17 cellular contexts compared by ENCODE assay signal in the genomic region with DNA sequence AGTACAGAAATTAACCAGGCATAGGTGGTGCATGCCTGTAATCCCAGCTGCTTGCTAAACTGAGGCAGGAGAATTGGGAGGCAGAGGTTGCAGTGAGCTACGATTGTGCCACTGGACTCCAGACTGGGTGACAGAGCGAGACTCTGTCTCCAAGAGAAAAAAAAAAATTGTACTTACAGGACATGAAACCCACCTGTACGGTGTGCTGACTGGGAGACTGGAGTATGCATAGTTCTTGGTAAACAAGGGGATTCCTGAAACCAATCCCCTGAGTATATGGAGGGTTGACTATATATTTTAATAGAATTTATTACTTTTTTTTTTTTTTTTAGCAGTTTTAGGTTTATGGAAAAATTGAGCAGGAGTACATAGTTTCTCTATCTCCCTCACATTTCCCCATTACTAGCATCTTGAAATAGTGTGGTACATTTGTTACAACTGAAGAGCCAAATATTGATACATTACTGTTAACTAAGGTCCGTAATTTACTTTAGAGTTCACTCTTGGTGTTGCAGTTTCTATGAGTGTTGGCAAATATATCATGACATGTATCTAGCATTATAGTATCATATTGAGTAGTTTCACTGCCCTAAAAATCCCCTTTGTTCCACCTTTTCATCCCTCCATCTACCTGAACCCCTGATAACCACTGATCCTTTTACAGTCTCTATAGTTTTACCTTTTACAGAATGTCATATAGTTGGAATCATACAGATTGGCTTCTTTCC.
DNase-seq lines count a peak whose midpoint lies in the region; ATAC-seq and TF ChIP-seq lines count a peak whose summit lies in the region.
"Had no signal": no experiment of that assay in that cellular context is flagged by ENCODE, and none has a peak within 500 bp of the region (broad histone marks: within the 10 kb centered on the region; RNA-seq: fewer than 3 reads in every experiment).

No MANE protein-coding gene starts in this region.

- H3K4me1 Mint-ChIP-seq in activated T-cell treated with anti-CD3 and anti-CD28 coated beads, Interleukin-2, amount 50 U/mL, for 24 hours (ENCODE audit: low read depth) = peaks cover 73% of the 10 kb centered on the region
- peaks cover 67% of the 10 kb centered on the region for H3K4me1 Mint-ChIP-seq in activated naive CD8-positive, alpha-beta T cell treated with anti-CD3 and anti-CD28 coated beads, Interleukin-2, amount 50 U/mL, for 24 hours
- H3K4me1 Mint-ChIP-seq in stimulated activated effector memory CD8-positive, alpha-beta T cell treated with anti-CD3 and anti-CD28 coated beads, Interleukin-12 subunit alpha, Interleukin-12 subunit beta, amount 100 ng/mL, for 72 hours = peaks cover 45% of the 10 kb centered on the region

- H3K4me3 Mint-ChIP-seq in activated T-cell treated with anti-CD3 and anti-CD28 coated beads, Interleukin-2, amount 50 U/mL, for 24 hours = peak overlapping the region; percentile 11
- no peak overlapping the region for H3K4me3 Mint-ChIP-seq in activated naive CD8-positive, alpha-beta T cell treated with anti-CD3 and anti-CD28 coated beads, Interleukin-2, amount 50 U/mL, for 24 hours
- H3K4me3 Mint-ChIP-seq in stimulated activated effector memory CD8-positive, alpha-beta T cell treated with anti-CD3 and anti-CD28 coated beads, Interleukin-12 subunit alpha, Interleukin-12 subunit beta, amount 100 ng/mL, for 72 hours = no peak overlapping the region
- H3K4me3 Mint-ChIP-seq: HFFc6 had no signal

- no peaks in the 10 kb centered on the region for H3K27me3 Mint-ChIP-seq in activated T-cell treated with anti-CD3 and anti-CD28 coated beads, Interleukin-2, amount 50 U/mL, for 24 hours
- no peaks in the 10 kb centered on the region for H3K27me3 Mint-ChIP-seq in activated naive CD8-positive, alpha-beta T cell treated with anti-CD3 and anti-CD28 coated beads, Interleukin-2, amount 50 U/mL, for 24 hours

- H3K9me3 Mint-ChIP-seq in activated T-cell treated with anti-CD3 and anti-CD28 coated beads, Interleukin-2, amount 50 U/mL, for 24 hours = no peaks in the 10 kb centered on the region
- H3K9me3 Mint-ChIP-seq in activated naive CD8-positive, alpha-beta T cell treated with anti-CD3 and anti-CD28 coated beads, Interleukin-2, amount 50 U/mL, for 24 hours = no peaks in the 10 kb centered on the region
- H3K9me3 Mint-ChIP-seq in stimulated activated effector memory CD8-positive, alpha-beta T cell treated with anti-CD3 and anti-CD28 coated beads, Interleukin-12 subunit alpha, Interleukin-12 subunit beta, amount 100 ng/mL, for 72 hours = no peaks in the 10 kb centered on the region
- H3K9me3 Mint-ChIP-seq: HFFc6 had no signal

- TF ChIP-seq CTCF in GM12865 (IDR thresholded peaks at IDR 0.05; ENCODE audit: insufficient read depth, low read depth, low read length, missing control alignments) = no peak

- peaks cover 27% of the 10 kb centered on the region for H3K36me3 Mint-ChIP-seq in activated T-cell treated with anti-CD3 and anti-CD28 coated beads, Interleukin-2, amount 50 U/mL, for 24 hours (ENCODE audit: low read depth)
- H3K36me3 Mint-ChIP-seq in activated naive CD8-positive, alpha-beta T cell treated with anti-CD3 and anti-CD28 coated beads, Interleukin-2, amount 50 U/mL, for 24 hours (ENCODE audit: low read depth) = peaks cover 6% of the 10 kb centered on the region
- H3K36me3 Mint-ChIP-seq in stimulated activated effector memory CD8-positive, alpha-beta T cell treated with anti-CD3 and anti-CD28 coated beads, Interleukin-12 subunit alpha, Interleukin-12 subunit beta, amount 100 ng/mL, for 72 hours = peaks cover 9% of the 10 kb centered on the region

- no peak for DNase-seq in activated T-cell treated with anti-CD3 and anti-CD28 coated beads, Interleukin-2, amount 50 U/mL, for 24 hours
- DNase-seq in activated T-cell treated with anti-CD3 and anti-CD28 coated beads for 4 hours (no peak), GM12865 (ENCODE audit: low read depth) (peak; percentile 17), GM19238 (ENCODE audit: insufficient read length, low spot score) (no peak), AG08396 (ENCODE audit: low spot score) (no peak)
- DNase-seq in activated naive CD8-positive, alpha-beta T cell treated with anti-CD3 and anti-CD28 coated beads, Interleukin-2, amount 50 U/mL, for 24 hours = no peak
- no peak for DNase-seq in stimulated activated effector memory CD8-positive, alpha-beta T cell treated with anti-CD3 and anti-CD28 coated beads, Interleukin-12 subunit alpha, Interleukin-12 subunit beta, amount 100 ng/mL, for 72 hours (ENCODE audit: low spot score in 2 of 2)
- DNase-seq in stimulated activated CD4-positive, alpha-beta T cell treated with anti-CD3 and anti-CD28 coated beads, Interleukin-15, amount 100 ng/mL, for 24 hours = no peak
- DNase-seq: Calu3, DMS79, HFFc6, NCI-H1105, NCI-H187 treated with DMSO at 0.1 percent for 48 hours, NCI-H2171 treated with DMSO at 0.1 percent for 48 hours, NCI-H510A, SHP77 treated with DMSO at 0.1 percent for 48 hours had no signal

- ATAC-seq in activated naive CD8-positive, alpha-beta T cell treated with anti-CD3 and anti-CD28 coated beads, Interleukin-2, amount 50 U/mL, for 24 hours = peak; percentile 33
- ATAC-seq in stimulated activated effector memory CD8-positive, alpha-beta T cell treated with anti-CD3 and anti-CD28 coated beads, Interleukin-12 subunit alpha, Interleukin-12 subunit beta, amount 100 ng/mL, for 72 hours = peak; percentile 65
- ATAC-seq: A549 had no signal

- H3K27ac Mint-ChIP-seq in activated T-cell treated with anti-CD3 and anti-CD28 coated beads, Interleukin-2, amount 50 U/mL, for 24 hours = peak overlapping the region; percentile 87
- H3K27ac Mint-ChIP-seq in activated naive CD8-positive, alpha-beta T cell treated with anti-CD3 and anti-CD28 coated beads, Interleukin-2, amount 50 U/mL, for 24 hours = peak overlapping the region; percentile 7
- no peak overlapping the region for H3K27ac Mint-ChIP-seq in stimulated activated effector memory CD8-positive, alpha-beta T cell treated with anti-CD3 and anti-CD28 coated beads, Interleukin-12 subunit alpha, Interleukin-12 subunit beta, amount 100 ng/mL, for 72 hours
- H3K27ac Mint-ChIP-seq: HFFc6 had no signal

- no peak overlapping the region for H3K4me3 ChIP-seq in GM12865 (ENCODE audit: low read depth, low read length)
- H3K4me3 ChIP-seq: A549 had no signal
